22 cellular contexts compared by ENCODE assay signal in genomic region chr13:81565849-81566248, GRCh38.
A peak's percentile ranks its signal among the peaks of the same experiment; 100 is the strongest.
DNase-seq lines count a peak whose midpoint lies in the region; ATAC-seq, FAIRE-seq and TF ChIP-seq lines count a peak whose summit lies in the region.
"Had no signal": no experiment of that assay in that cellular context is flagged by ENCODE, and none has a peak within 500 bp of the region (broad histone marks: within the 10 kb centered on the region; RNA-seq: fewer than 3 reads in every experiment).

No MANE protein-coding gene starts in this region.

- 4% methylated on average over 1 of the region's 1 CpG for WGBS in HepG2 (ENCODE audit: low lambda C conversion rate)
- WGBS in right lobe of liver (ENCODE audit: insufficient coverage, low coverage, low lambda C conversion rate, missing lambda C conversion rate), result 76% methylated on average over 1 of the region's 1 CpG

- no peak for DNase-seq in HepG2 (ENCODE audit: low spot score)
- DNase-seq in right lobe of liver, result no peak
- no peak for DNase-seq in frontal cortex (ENCODE audit: low spot score in 2 of 2)
- no peak for DNase-seq in NCI-H2081 (lab: John Stamatoyannopoulos, UW)
- DNase-seq in DMS53 (lab: John Stamatoyannopoulos, UW), result no peak
- DNase-seq: AML-193; Caco-2; Calu3; CD4-positive, alpha-beta T cell; CD8-positive, alpha-beta T cell; DMS79; DND-41; EL; GDM1 had no signal

- CTCF ChIA-PET in HepG2 (lab: Yijun Ruan, JAX; ENCODE audit: low intra/inter-chr PET ratio, low total read pairs), result no interaction called here

- TF ChIP-seq EP300 in HepG2 (IDR thresholded peaks at IDR 0.05; ENCODE audit: low read depth in 2 of 2, low read length in 2 of 2) (no peak), HepG2 (CRISPR knock-in tag; IDR thresholded peaks at IDR 0.05; ENCODE audit: borderline replicate concordance) (no peak)

- H3K4me2 ChIP-seq in HepG2 (ENCODE audit: low read depth, low read length), result no peak overlapping the region
- H3K4me2 ChIP-seq: A549; BLaER1 treated with 17β-estradiol and CSF1 and Interleukin-3, amounts not matched to agents 10 nM and 100 nM had no signal

- no peaks in the 10 kb centered on the region for H3K4me1 ChIP-seq in HepG2 (ENCODE audit: insufficient read depth, low read length)
- H3K4me1 ChIP-seq in right lobe of liver, result no peaks in the 10 kb centered on the region
- H3K4me1 ChIP-seq: A549; BLaER1 treated with 17β-estradiol and CSF1 and Interleukin-3, amounts not matched to agents 10 nM and 100 nM; Caco-2 had no signal

- intact Hi-C loops in HepG2 (cut with micrococcal nuclease; ENCODE audit: unreplicated experiment) (no loop called here), right lobe of liver (cut with DNase I) (no loop called here)

- H3K79me2 ChIP-seq in HepG2 (ENCODE audit: insufficient read depth, low read length), result no peaks in the 10 kb centered on the region

- H3K27me3 ChIP-seq in HepG2 (ENCODE audit: control insufficient read depth in 1 of 2, insufficient read depth in 2 of 2, low read length in 2 of 2), result no peaks in the 10 kb centered on the region
- H3K27me3 ChIP-seq in right lobe of liver, result peaks cover 0 to 4% of the 10 kb centered on the region in 2 donors
- H3K27me3 ChIP-seq: BLaER1 treated with 17β-estradiol and CSF1 and Interleukin-3, amounts not matched to agents 10 nM and 100 nM had no signal

- POLR2A ChIA-PET in HepG2 (lab: Yijun Ruan, JAX), result no interaction called here

- TF ChIP-seq CTCF in HepG2 (CRISPR knock-in tag; IDR thresholded peaks at IDR 0.05), result no peak
- no peak for TF ChIP-seq CTCF in right lobe of liver (IDR thresholded peaks at IDR 0.05)

- H2AFZ ChIP-seq in HepG2 (ENCODE audit: low read length), result no peak overlapping the region

- FAIRE-seq in HepG2 (lab: Jason Lieb, UNC) (no peak), frontal cortex (lab: Jason Lieb, UNC) (peak; percentile 23)
- FAIRE-seq: A549, D721Med, GM12878, GM12892, GM18507 had no signal

- H3K9ac ChIP-seq in HepG2 (ENCODE audit: insufficient read depth, low read depth, low read length), result no peak overlapping the region
- H3K9ac ChIP-seq: BLaER1 treated with 17β-estradiol and CSF1 and Interleukin-3, amounts not matched to agents 10 nM and 100 nM had no signal

- no TSS peak for BruUV-seq in HepG2 (replicated peaks; lab: Mats Ljungman, UMichigan)

- ATAC-seq in HepG2, result no peak
- ATAC-seq in right lobe of liver, result no peak
- ATAC-seq: A549; CD8-positive, alpha-beta T cell; GM12878 had no signal

- in situ Hi-C loops in HepG2 (cut with HindIII; ENCODE audit: extremely low pct_ligation_motif_present, low pct_unique_long_range_greater_than_20kb), result no loop called here

- H3K36me3 ChIP-seq in HepG2 (replicated peaks in 1 of 2; ENCODE audit: control insufficient read depth in 1 of 2, insufficient read depth in 2 of 2, low read length in 2 of 2), result no peaks in the 10 kb centered on the region
- no peaks in the 10 kb centered on the region for H3K36me3 ChIP-seq in right lobe of liver
- H3K36me3 ChIP-seq: BLaER1 treated with 17β-estradiol and CSF1 and Interleukin-3, amounts not matched to agents 10 nM and 100 nM had no signal

- H3K9me3 ChIP-seq in HepG2 (ENCODE audit: low read length) (no peaks in the 10 kb centered on the region), right lobe of liver (no peaks in the 10 kb centered on the region)
- H3K9me3 ChIP-seq: A549, Caco-2 had no signal

- TF ChIP-seq RAD21 in HepG2 (CRISPR knock-in tag; IDR thresholded peaks at IDR 0.05), result no peak

- H3K4me3 ChIP-seq in HepG2 (replicated peaks in 1 of 3; ENCODE audit: insufficient read depth in 1 of 3, low read depth in 2 of 3, low read length in 3 of 3) (no peak overlapping the region), right lobe of liver (no peak overlapping the region)
- H3K4me3 ChIP-seq: A549; BLaER1 treated with 17β-estradiol and CSF1 and Interleukin-3, amounts not matched to agents 10 nM and 100 nM; GM12878 had no signal

- no peaks in the 10 kb centered on the region for H4K20me1 ChIP-seq in HepG2 (ENCODE audit: insufficient read depth, low read length)
- H4K20me1 ChIP-seq: BLaER1 treated with 17β-estradiol and CSF1 and Interleukin-3, amounts not matched to agents 10 nM and 100 nM had no signal

- no peak for TF ChIP-seq POLR2A in HepG2 (IDR thresholded peaks at IDR 0.05; ENCODE audit: insufficient read depth in 1 of 2, low read depth in 2 of 2, low read length in 2 of 2)
- TF ChIP-seq POLR2A in right lobe of liver (IDR thresholded peaks at IDR 0.05), result no peak

- H3K27ac ChIP-seq in HepG2 (ENCODE audit: extremely low read length, insufficient read depth, low read length), result no peak overlapping the region
- no peak overlapping the region for H3K27ac ChIP-seq in right lobe of liver
- H3K27ac ChIP-seq: 22Rv1; A549; BLaER1 treated with 17β-estradiol and CSF1 and Interleukin-3, amounts not matched to agents 10 nM and 100 nM; C4-2B had no signal

TF ChIP-seq in HepG2, 621 proteins besides CTCF, POLR2A, EP300 and RAD21:
- TF ChIP-seq MAFF (IDR thresholded peaks at IDR 0.05; ENCODE audit: low read depth, low read length) (peak; percentile 74; the same call in 1 of the 2 replicates), MAFK (conservative IDR thresholded peaks at IDR 0.05 in 1 of 2, IDR thresholded peaks at IDR 0.05 in 1 of 2; ENCODE audit: low read length in 2 of 2) (peak; percentile 63 to 77), EED (CRISPR knock-in tag; IDR thresholded peaks at IDR 0.05) (no peak)
